29 cellular contexts compared by ENCODE assay signal in genomic region chr6:88388589-88388988, GRCh38.
"Had no signal": no experiment of that assay in that cellular context is flagged by ENCODE, and none has a peak within 500 bp of the region (broad histone marks: within the 10 kb centered on the region; RNA-seq: fewer than 3 reads in every experiment).

No MANE protein-coding gene starts in this region.

- H3K27ac ChIP-seq: colonic mucosa, coronary artery, dorsolateral prefrontal cortex, epithelial cell of prostate, esophagus muscularis mucosa, esophagus squamous epithelium, foreskin keratinocyte, gastrocnemius medialis, gastroesophageal sphincter, heart left ventricle, heart right ventricle, hepatocyte had no signal

- H3K79me2 ChIP-seq: hepatocyte had no signal

- H3K4me1 ChIP-seq: colonic mucosa, esophagus muscularis mucosa, esophagus squamous epithelium, foreskin keratinocyte, gastrocnemius medialis, gastroesophageal sphincter, heart left ventricle, heart right ventricle had no signal

- H2AFZ ChIP-seq: hepatocyte had no signal

- ATAC-seq: effector memory CD8-positive, alpha-beta T cell; esophagus mucosa; foreskin keratinocyte; gastrocnemius medialis; gastroesophageal sphincter; heart left ventricle; heart right ventricle had no signal

- H3K27me3 ChIP-seq: colonic mucosa, dorsolateral prefrontal cortex, esophagus muscularis mucosa, esophagus squamous epithelium, gastrocnemius medialis, gastroesophageal sphincter, heart right ventricle, hepatocyte had no signal

- FAIRE-seq: colon, endometrium, endothelial cell of umbilical vein, frontal cortex had no signal

- DNase-seq: colonic mucosa; cortex of kidney; dermis blood vessel endothelial cell; dorsolateral prefrontal cortex; effector CD4-positive, alpha-beta T cell; effector CD8-positive, alpha-beta T cell; effector memory CD4-positive, alpha-beta T cell; effector memory CD8-positive, alpha-beta T cell; endodermal cell; erythroblast; esophagus squamous epithelium; foreskin fibroblast; foreskin keratinocyte; foreskin melanocyte; gastrocnemius medialis; glutamatergic neuron; head of caudate nucleus; heart left ventricle; heart right ventricle had no signal

- H3K4me3 ChIP-seq: colonic mucosa, coronary artery, dorsolateral prefrontal cortex, esophagus muscularis mucosa, esophagus squamous epithelium, gastrocnemius medialis, gastroesophageal sphincter, heart left ventricle, heart right ventricle, hepatocyte had no signal

- H3K9me3 ChIP-seq: colonic mucosa, esophagus squamous epithelium, gastrocnemius medialis, gastroesophageal sphincter, heart left ventricle, heart right ventricle had no signal

- H3K36me3 ChIP-seq: colonic mucosa, esophagus muscularis mucosa, esophagus squamous epithelium, gastrocnemius medialis, gastroesophageal sphincter, heart left ventricle, heart right ventricle had no signal

- H3K4me2 ChIP-seq: hepatocyte had no signal
